23 cellular contexts compared by ENCODE assay signal in genomic region chr14:75047506-75047905, GRCh38.
"Had no signal": no experiment of that assay in that cellular context is flagged by ENCODE, and none has a peak within 500 bp of the region (broad histone marks: within the 10 kb centered on the region; RNA-seq: fewer than 3 reads in every experiment).

No MANE protein-coding gene starts in this region.

- H3K9me3 Mint-ChIP-seq: activated B cell treated with CpG ODN at 0.5 μM for 24 hours; activated CD4-positive, alpha-beta memory T cell treated with anti-CD3 and anti-CD28 coated beads for 36 hours; activated T-helper 2 cell treated with anti-CD3 and anti-CD28 coated beads, Interferon-gamma antibody, Interleukin-2, Interleukin-4, amounts not matched to agents 10 μg/mL and 5 μg/mL and 100 μg/mL, durations not matched to agents 14 hours and 24 hours and 36 hours; effector memory CD8-positive, alpha-beta T cell; stimulated activated naive B cell treated with anti-CD40 and anti-IgM and Interleukin-4, amounts not matched to agents 10 μg/mL and 1 μg/mL and 100 μg/mL, for 72 hours; T-helper 1 cell treated with Interleukin-12 subunit alpha and Interleukin-12 subunit beta and Interleukin-4 antibody, amounts not matched to agents 30 μg/mL and 1 μg/mL, for 36 hours had no signal

- DNase-seq: activated B cell treated with CpG ODN at 0.5 μM for 24 hours; activated CD4-positive, alpha-beta memory T cell treated with anti-CD3 and anti-CD28 coated beads for 36 hours; activated CD4-positive, alpha-beta T cell treated with anti-CD3 and anti-CD28 coated beads for 48 hours; activated naive CD4-positive, alpha-beta T cell; activated naive CD8-positive, alpha-beta T cell treated with anti-CD3 and anti-CD28 coated beads for 36 hours; amygdala; effector memory CD8-positive, alpha-beta T cell; kidney; naive thymus-derived CD8-positive, alpha-beta T cell; stimulated activated CD4-positive, alpha-beta T cell treated with anti-CD3 and anti-CD28 coated beads, Interleukin-15, amount 100 ng/mL, for 24 hours; stimulated activated naive B cell treated with anti-CD40 and anti-IgM and Interleukin-4, amounts not matched to agents 10 μg/mL and 1 μg/mL and 100 μg/mL, for 72 hours; thyroid gland; upper lobe of right lung had no signal

- H3K27me3 ChIP-seq: cardiac muscle cell, neural progenitor cell, thyroid gland, upper lobe of right lung had no signal

- H3K27ac Mint-ChIP-seq: activated B cell treated with CpG ODN at 0.5 μM for 24 hours; activated CD4-positive, alpha-beta memory T cell treated with anti-CD3 and anti-CD28 coated beads for 36 hours; activated naive CD8-positive, alpha-beta T cell treated with anti-CD3 and anti-CD28 coated beads for 36 hours; effector memory CD8-positive, alpha-beta T cell; mesothelial cell of epicardium; neural progenitor cell; stimulated activated naive B cell treated with anti-CD40 and anti-IgM and Interleukin-4, amounts not matched to agents 10 μg/mL and 1 μg/mL and 100 μg/mL, for 72 hours; T-helper 1 cell treated with Interleukin-12 subunit alpha and Interleukin-12 subunit beta and Interleukin-4 antibody, amounts not matched to agents 30 μg/mL and 1 μg/mL, for 36 hours had no signal

- H3K27ac ChIP-seq: cardiac muscle cell, neural progenitor cell, upper lobe of right lung had no signal

- H3K36me3 ChIP-seq: cardiac muscle cell, neural progenitor cell, thyroid gland, upper lobe of right lung had no signal

- H3K9me3 ChIP-seq: thyroid gland, upper lobe of right lung had no signal

- ATAC-seq: effector memory CD8-positive, alpha-beta T cell; esophagus mucosa; left lobe of liver; naive thymus-derived CD8-positive, alpha-beta T cell; sciatic nerve; stimulated activated naive B cell treated with anti-CD40 and anti-IgM and Interleukin-4, amounts not matched to agents 10 μg/mL and 1 μg/mL and 100 μg/mL, for 72 hours; upper lobe of right lung had no signal

- H3K27me3 Mint-ChIP-seq: activated B cell treated with CpG ODN at 0.5 μM for 24 hours; activated CD4-positive, alpha-beta memory T cell treated with anti-CD3 and anti-CD28 coated beads for 36 hours; effector memory CD8-positive, alpha-beta T cell; stimulated activated naive B cell treated with anti-CD40 and anti-IgM and Interleukin-4, amounts not matched to agents 10 μg/mL and 1 μg/mL and 100 μg/mL, for 72 hours had no signal

- H3K4me3 ChIP-seq: cardiac muscle cell, lung, neural progenitor cell, smooth muscle cell, thyroid gland, upper lobe of right lung had no signal

- H3K4me3 Mint-ChIP-seq: activated B cell treated with CpG ODN at 0.5 μM for 24 hours; activated CD4-positive, alpha-beta memory T cell treated with anti-CD3 and anti-CD28 coated beads for 36 hours; activated naive CD8-positive, alpha-beta T cell treated with anti-CD3 and anti-CD28 coated beads for 36 hours; effector memory CD8-positive, alpha-beta T cell; mesothelial cell of epicardium; neural progenitor cell; stimulated activated naive B cell treated with anti-CD40 and anti-IgM and Interleukin-4, amounts not matched to agents 10 μg/mL and 1 μg/mL and 100 μg/mL, for 72 hours; T-helper 1 cell treated with Interleukin-12 subunit alpha and Interleukin-12 subunit beta and Interleukin-4 antibody, amounts not matched to agents 30 μg/mL and 1 μg/mL, for 36 hours had no signal
